In the genomic region with DNA sequence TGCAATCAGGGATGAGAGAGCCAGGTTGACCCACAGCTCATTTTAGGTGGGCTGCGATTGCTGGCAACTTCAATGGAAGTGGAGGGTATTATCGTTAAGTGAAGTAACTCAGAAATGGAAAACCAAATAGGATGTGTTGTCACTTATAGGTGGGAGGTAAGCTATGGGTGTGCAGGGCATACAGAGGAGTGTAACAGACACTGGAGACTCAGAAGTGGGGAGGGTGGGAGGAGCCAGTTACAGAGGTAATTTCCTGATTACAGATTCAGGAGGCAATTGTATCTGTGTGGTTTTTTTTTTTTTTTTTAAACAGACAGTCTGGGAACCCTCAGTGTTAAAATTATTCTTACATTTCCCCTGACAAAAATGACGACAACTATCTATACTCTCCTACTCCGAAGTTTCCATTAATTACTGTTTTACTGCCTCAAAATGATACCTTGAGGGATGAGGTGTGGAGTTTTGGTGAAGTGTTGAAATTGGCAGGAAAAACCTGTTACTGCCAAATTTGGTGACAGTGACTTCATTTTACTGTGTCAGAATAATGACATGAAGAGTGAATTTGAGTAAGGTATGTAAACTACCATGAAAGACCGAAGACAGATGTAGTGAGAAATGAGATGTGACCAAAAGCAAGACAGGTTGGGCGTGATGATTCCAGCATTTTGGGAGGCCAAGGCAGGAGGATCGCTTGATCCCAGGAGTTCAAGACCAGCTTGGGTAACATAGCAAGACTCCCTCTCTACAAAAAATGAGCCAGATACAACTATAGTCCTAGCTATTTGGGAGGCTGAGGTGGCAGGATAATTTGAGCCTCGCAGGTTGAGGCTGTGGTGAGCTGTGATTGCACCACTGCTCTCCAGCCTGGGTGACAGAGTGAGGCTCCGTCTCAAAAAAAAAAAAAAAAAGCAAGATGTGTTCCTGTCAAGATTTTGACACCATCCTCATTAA, we compare ENCODE assay signal across 19 cellular contexts.
DNase-seq lines count a peak whose midpoint lies in the region; ATAC-seq and TF ChIP-seq lines count a peak whose summit lies in the region.
"Had no signal": no experiment of that assay in that cellular context is flagged by ENCODE, and none has a peak within 500 bp of the region (broad histone marks: within the 10 kb centered on the region; RNA-seq: fewer than 3 reads in every experiment).

No MANE protein-coding gene starts in this region.

- no peak for TF ChIP-seq RAD21 in HCT116 (IDR thresholded peaks at IDR 0.05; ENCODE audit: low read depth)

- peak overlapping the region; percentile 50 for H3K4me3 Mint-ChIP-seq in activated CD4-positive, alpha-beta T cell treated with anti-CD3 and anti-CD28 coated beads, Interleukin-2, amount 10 ng/mL, durations not matched to agents 7 days and 5 days
- H3K4me3 Mint-ChIP-seq in activated naive CD8-positive, alpha-beta T cell treated with anti-CD3 and anti-CD28 coated beads for 36 hours: peak overlapping the region; percentile 38
- H3K4me3 Mint-ChIP-seq: GM23338 had no signal

- H3K9me3 ChIP-seq in HCT116 (ENCODE audit: control insufficient read depth in 1 of 2, insufficient read depth in 1 of 2, low read depth in 1 of 2, low read length in 2 of 2) (no peaks in the 10 kb centered on the region), testis (no peaks in the 10 kb centered on the region), right cardiac atrium (ENCODE audit: control insufficient read depth, low read length) (no peaks in the 10 kb centered on the region)
- H3K9me3 ChIP-seq: BE2C, spleen had no signal

- no peaks in the 10 kb centered on the region for H3K27me3 Mint-ChIP-seq in activated CD4-positive, alpha-beta T cell treated with anti-CD3 and anti-CD28 coated beads, Interleukin-2, amount 10 ng/mL, durations not matched to agents 7 days and 5 days
- H3K27me3 Mint-ChIP-seq in activated naive CD8-positive, alpha-beta T cell treated with anti-CD3 and anti-CD28 coated beads for 36 hours: no peaks in the 10 kb centered on the region

- RAD21 ChIA-PET in HCT116 (lab: Charles Lee; ENCODE audit: low non-redundant PET in 1 of 2, low total read pairs in 2 of 2, uncharacterized antibody in 2 of 2, unreplicated experiment in 2 of 2): no interaction called here

- no peak overlapping the region for H3K27ac ChIP-seq in HCT116 (ENCODE audit: low read depth, low read length)
- H3K27ac ChIP-seq in testis: no peak overlapping the region
- no peak overlapping the region for H3K27ac ChIP-seq in right cardiac atrium (ENCODE audit: low read length)
- H3K27ac ChIP-seq: foreskin keratinocyte had no signal

- CTCF ChIA-PET in HCT116 (lab: Charles Lee): no interaction called here
- CTCF ChIA-PET in activated CD4-positive, alpha-beta T cell treated with anti-CD3 and anti-CD28 coated beads, Interleukin-2, amount 10 ng/mL, durations not matched to agents 7 days and 5 days (lab: Charles Lee): no interaction called here

- H3K4me1 ChIP-seq in HCT116 (ENCODE audit: control insufficient read depth in 1 of 2, insufficient read depth in 2 of 2, low read length in 2 of 2) (no peaks in the 10 kb centered on the region), testis (no peaks in the 10 kb centered on the region), right cardiac atrium (ENCODE audit: control insufficient read depth, insufficient read depth, low read length) (no peaks in the 10 kb centered on the region)
- H3K4me1 ChIP-seq: BE2C, foreskin keratinocyte had no signal

- peaks cover 52% of the 10 kb centered on the region for H3K4me1 Mint-ChIP-seq in activated CD4-positive, alpha-beta T cell treated with anti-CD3 and anti-CD28 coated beads, Interleukin-2, amount 10 ng/mL, durations not matched to agents 7 days and 5 days
- peaks cover 44% of the 10 kb centered on the region for H3K4me1 Mint-ChIP-seq in activated naive CD8-positive, alpha-beta T cell treated with anti-CD3 and anti-CD28 coated beads for 36 hours

- 84 to 86% methylated on average over 8 to 9 of the region's 9 CpGs for WGBS in testis, 2 donors
- 76% methylated on average over 9 of the region's 9 CpGs for WGBS in right cardiac atrium

- H3K4me2 ChIP-seq in HCT116 (ENCODE audit: low read length): no peak overlapping the region
- H3K4me2 ChIP-seq: GM23338 had no signal

- no peak overlapping the region for H2AFZ ChIP-seq in HCT116 (ENCODE audit: low read depth, low read length, poor library complexity, severe bottlenecking)
- H2AFZ ChIP-seq: GM23338 had no signal

- no peak for TF ChIP-seq CTCF in HCT116 (IDR thresholded peaks at IDR 0.05 in 2 of 3, conservative IDR thresholded peaks at IDR 0.05 in 1 of 3; ENCODE audit: borderline replicate concordance in 1 of 3, insufficient read depth in 1 of 3, low read depth in 2 of 3, low read length in 2 of 3)
- TF ChIP-seq CTCF in testis (IDR thresholded peaks at IDR 0.05): no peak

- intact Hi-C loops in HCT116 (cut with micrococcal nuclease): no loop called here
- intact Hi-C loops in testis (cut with DNase I; ENCODE audit: low total_unique reads): no loop called here
- intact Hi-C loops in right cardiac atrium (cut with DNase I): no loop called here

- no peaks in the 10 kb centered on the region for H3K79me2 ChIP-seq in HCT116 (ENCODE audit: insufficient read depth, low read length)

- H3K9me2 ChIP-seq in HCT116 (ENCODE audit: insufficient read depth): no peaks in the 10 kb centered on the region

- H3K9ac ChIP-seq in HCT116 (ENCODE audit: low read length): no peak overlapping the region

- H3K36me3 ChIP-seq in HCT116 (ENCODE audit: control insufficient read depth in 1 of 2, insufficient read depth in 2 of 2, low read length in 2 of 2) (no peaks in the 10 kb centered on the region), testis (ENCODE audit: low read depth, missing control alignments) (no peaks in the 10 kb centered on the region)
- H3K36me3 ChIP-seq: BE2C had no signal

- no peaks in the 10 kb centered on the region for H4K20me1 ChIP-seq in HCT116 (ENCODE audit: insufficient read depth)

- TF ChIP-seq POLR2A in HCT116 (IDR thresholded peaks at IDR 0.05; ENCODE audit: borderline replicate concordance, extremely low read depth, insufficient read depth, insufficient read length) (no peak), testis (IDR thresholded peaks at IDR 0.05) (no peak)

- POLR2A ChIA-PET in HCT116 (lab: Charles Lee): no interaction called here
- POLR2A ChIA-PET in activated CD4-positive, alpha-beta T cell treated with anti-CD3 and anti-CD28 coated beads, Interleukin-2, amount 10 ng/mL, durations not matched to agents 7 days and 5 days (lab: Charles Lee): no interaction called here

- peak overlapping the region; percentile 89 for H3K27ac Mint-ChIP-seq in activated CD4-positive, alpha-beta T cell treated with anti-CD3 and anti-CD28 coated beads, Interleukin-2, amount 10 ng/mL, durations not matched to agents 7 days and 5 days
- H3K27ac Mint-ChIP-seq in activated naive CD8-positive, alpha-beta T cell treated with anti-CD3 and anti-CD28 coated beads for 36 hours: peak overlapping the region; percentile 97
- H3K27ac Mint-ChIP-seq: GM23338 had no signal

- no peak for ATAC-seq in HCT116
- no peak for ATAC-seq in GM21381 (IDR thresholded peaks at IDR 0.05; ENCODE audit: unreplicated experiment)
- no peak for ATAC-seq in right cardiac atrium
- ATAC-seq: foreskin keratinocyte, GM23338, left ventricle myocardium superior had no signal

- TSS peak; percentile 21 for BruUV-seq in HCT116 (replicated peaks; lab: Mats Ljungman, UMichigan)

- H3K27me3 ChIP-seq in HCT116 (ENCODE audit: insufficient read depth, low read length): no peaks in the 10 kb centered on the region
- H3K27me3 ChIP-seq in testis: no peaks in the 10 kb centered on the region
- no peaks in the 10 kb centered on the region for H3K27me3 ChIP-seq in right cardiac atrium (ENCODE audit: control insufficient read depth, insufficient read depth)
- H3K27me3 ChIP-seq: BE2C, foreskin keratinocyte, spleen had no signal

- no peaks in the 10 kb centered on the region for H3K9me3 Mint-ChIP-seq in activated CD4-positive, alpha-beta T cell treated with anti-CD3 and anti-CD28 coated beads, Interleukin-2, amount 10 ng/mL, durations not matched to agents 7 days and 5 days
- H3K9me3 Mint-ChIP-seq in activated naive CD8-positive, alpha-beta T cell treated with anti-CD3 and anti-CD28 coated beads for 36 hours: no peaks in the 10 kb centered on the region
- H3K9me3 Mint-ChIP-seq: GM23338 had no signal

- H3K4me3 ChIP-seq in HCT116 (replicated peaks in 1 of 2; ENCODE audit: low read depth in 1 of 2, low read length in 2 of 2) (no peak overlapping the region), testis (no peak overlapping the region), right cardiac atrium (ENCODE audit: low read length) (no peak overlapping the region)
- H3K4me3 ChIP-seq: GM23338, spleen had no signal

- DNase-seq in HCT116 (ENCODE audit: low read depth, low spot score) (no peak), mucosa of gallbladder (ENCODE audit: low spot score) (no peak), testis (no peak), right cardiac atrium (no peak)
- DNase-seq in activated CD4-positive, alpha-beta T cell treated with anti-CD3 and anti-CD28 coated beads, Interleukin-2, amount 10 ng/mL, durations not matched to agents 7 days and 5 days: peak; percentile 51
- DNase-seq in activated naive CD8-positive, alpha-beta T cell treated with anti-CD3 and anti-CD28 coated beads for 36 hours: no peak
- peak; percentile 30 for DNase-seq in stimulated activated CD4-positive, alpha-beta T cell treated with anti-CD3 and anti-CD28 coated beads, Interleukin-4, amount 100 ng/mL, for 1 hour
- DNase-seq: anterior cingulate cortex, BE2C, DMS79, foreskin keratinocyte, Kasumi-1, left ventricle myocardium superior, NCI-H146, SHP77, spleen, T1000 had no signal

- H3K36me3 Mint-ChIP-seq in activated CD4-positive, alpha-beta T cell treated with anti-CD3 and anti-CD28 coated beads, Interleukin-2, amount 10 ng/mL, durations not matched to agents 7 days and 5 days (ENCODE audit: low read depth): peaks cover 53% of the 10 kb centered on the region
- H3K36me3 Mint-ChIP-seq in activated naive CD8-positive, alpha-beta T cell treated with anti-CD3 and anti-CD28 coated beads for 36 hours: peaks cover 48% of the 10 kb centered on the region

TF ChIP-seq in HCT116, 20 proteins besides CTCF, POLR2A, EP300 and RAD21 (continues in another document):
- TF ChIP-seq SRF (IDR thresholded peaks at IDR 0.05; ENCODE audit: low read depth) (no peak), ELF1 (IDR thresholded peaks at IDR 0.05; ENCODE audit: borderline replicate concordance, low read depth) (no peak), ATF3 (IDR thresholded peaks at IDR 0.05) (no peak), FOSL1 (IDR thresholded peaks at IDR 0.05; ENCODE audit: low read depth) (no peak), EZH2phosphoT487 (IDR thresholded peaks at IDR 0.05; ENCODE audit: borderline replicate concordance) (no peak), EGR1 (IDR thresholded peaks at IDR 0.05; ENCODE audit: low read depth) (no peak)

Comparison
In these comparisons a context has a peak if more than half of its experiments do, and no peak if none do; other contexts are left out.
1. DNase-seq: peak in activated CD4-positive, alpha-beta T cell treated with anti-CD3 and anti-CD28 coated beads, Interleukin-2, amount 10 ng/mL, durations not matched to agents 7 days and 5 days (single experiment) and stimulated activated CD4-positive, alpha-beta T cell treated with anti-CD3 and anti-CD28 coated beads, Interleukin-4, amount 100 ng/mL, for 1 hour (single experiment); none in HCT116 (single experiment), activated naive CD8-positive, alpha-beta T cell treated with anti-CD3 and anti-CD28 coated beads for 36 hours (single experiment), mucosa of gallbladder (single experiment), testis (single experiment) and right cardiac atrium (0 of 3).